8 cellular contexts compared by ENCODE assay signal in the genomic region with DNA sequence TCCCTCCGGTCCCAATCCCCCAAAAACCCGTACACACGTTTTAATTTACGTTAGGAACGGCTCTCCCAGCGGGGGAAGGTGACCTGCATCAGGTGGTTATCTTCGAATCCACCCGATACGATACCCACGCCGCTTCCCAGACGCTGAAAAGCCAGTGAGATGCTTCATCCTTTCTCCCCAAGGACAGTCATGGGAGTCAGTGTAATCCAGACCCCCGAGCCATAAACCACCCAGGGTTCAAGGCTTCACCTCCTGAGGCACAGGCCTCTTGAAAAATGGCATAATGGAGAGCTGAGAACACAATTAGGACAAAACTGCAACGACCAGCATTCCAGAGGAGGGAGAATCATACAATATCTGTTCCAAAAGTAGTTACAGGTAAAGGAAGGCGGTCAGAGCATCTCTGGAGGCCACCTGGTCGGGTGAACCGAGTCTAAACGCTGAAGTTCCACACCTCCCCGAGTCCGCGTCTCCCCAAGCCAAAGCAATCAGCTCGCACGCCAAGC.
DNase-seq lines count a peak whose midpoint lies in the region; ATAC-seq and TF ChIP-seq lines count a peak whose summit lies in the region.

No MANE protein-coding gene starts in this region.

- H3K4me3 Mint-ChIP-seq in T-helper 2 cell treated with Interferon-gamma antibody and Interleukin-4, amounts not matched to agents 5 μg/mL and 100 μg/mL, for 36 hours, result peak overlapping the region; percentile 88

- peaks cover 5% of the 10 kb centered on the region for H3K4me1 Mint-ChIP-seq in T-helper 2 cell treated with Interferon-gamma antibody and Interleukin-4, amounts not matched to agents 5 μg/mL and 100 μg/mL, for 36 hours (ENCODE audit: low read depth)

- no peak overlapping the region for H3K27ac ChIP-seq in OCI-LY3 (ENCODE audit: low read length)
- no peak overlapping the region for H3K27ac ChIP-seq in neutrophil

- H3K9ac ChIP-seq in OCI-LY3 (ENCODE audit: low read length), result peak overlapping the region; percentile 65

- peak overlapping the region; percentile 90 for H3K4me3 ChIP-seq in OCI-LY3 (ENCODE audit: low read length)
- peak overlapping the region; percentile 57 for H3K4me3 ChIP-seq in epithelial cell of esophagus (ENCODE audit: low read length)
- peak overlapping the region; percentile 12 to 47 for H3K4me3 ChIP-seq in neutrophil (ENCODE audit: low read depth in 1 of 2, low read length in 1 of 2)

- H3K4me1 ChIP-seq in OCI-LY3 (ENCODE audit: low read length) (peaks cover 5% of the 10 kb centered on the region), neutrophil (ENCODE audit: control insufficient read depth in 1 of 2, insufficient read depth in 1 of 2, low read depth in 1 of 2, low read length in 1 of 2) (peaks cover 0 to 15% of the 10 kb centered on the region in 2 experiments)

- H3K27me3 Mint-ChIP-seq in T-helper 2 cell treated with Interferon-gamma antibody and Interleukin-4, amounts not matched to agents 5 μg/mL and 100 μg/mL, for 36 hours (ENCODE audit: low read depth), result peaks cover 37% of the 10 kb centered on the region

- H3K27me3 ChIP-seq in OCI-LY3 (ENCODE audit: low read depth, low read length) (no peaks in the 10 kb centered on the region), neutrophil (peaks cover 79% of the 10 kb centered on the region)

- peaks cover 14% of the 10 kb centered on the region for H3K79me2 ChIP-seq in OCI-LY3 (ENCODE audit: low read length)

- H3K36me3 Mint-ChIP-seq in T-helper 2 cell treated with Interferon-gamma antibody and Interleukin-4, amounts not matched to agents 5 μg/mL and 100 μg/mL, for 36 hours (ENCODE audit: low read depth), result no peaks in the 10 kb centered on the region

- TF ChIP-seq CTCF in OCI-LY3 (IDR thresholded peaks at IDR 0.05; ENCODE audit: low read depth, low read length), result no peak
- no peak for TF ChIP-seq CTCF in epithelial cell of esophagus (IDR thresholded peaks at IDR 0.05; ENCODE audit: insufficient read depth, low read depth, low read length, missing control alignments)
- TF ChIP-seq CTCF in neutrophil (IDR thresholded peaks at IDR 0.05), result no peak

- H3K9me3 ChIP-seq in OCI-LY3 (ENCODE audit: insufficient read depth, low read length), result no peaks in the 10 kb centered on the region
- H3K9me3 ChIP-seq in neutrophil, result no peaks in the 10 kb centered on the region

- H3K36me3 ChIP-seq in OCI-LY3 (replicated peaks; ENCODE audit: low read depth, low read length), result no peaks in the 10 kb centered on the region
- no peaks in the 10 kb centered on the region for H3K36me3 ChIP-seq in neutrophil

- H3K27ac Mint-ChIP-seq in T-helper 2 cell treated with Interferon-gamma antibody and Interleukin-4, amounts not matched to agents 5 μg/mL and 100 μg/mL, for 36 hours, result peak overlapping the region; percentile 71

- no peak for DNase-seq in T-helper 2 cell treated with Interferon-gamma antibody and Interleukin-4, amounts not matched to agents 5 μg/mL and 100 μg/mL, for 36 hours (ENCODE audit: low spot score)
- DNase-seq in T-helper 2 cell, result no peak
- DNase-seq in epithelial cell of esophagus (ENCODE audit: low read depth), result peak; percentile 10

- peak overlapping the region; percentile 88 for H2AFZ ChIP-seq in OCI-LY3 (ENCODE audit: low read depth, low read length)

- ATAC-seq in HG03378 (IDR thresholded peaks at IDR 0.05; ENCODE audit: unreplicated experiment) (no peak), HG03565 (IDR thresholded peaks at IDR 0.05; ENCODE audit: unreplicated experiment) (no peak), GM18498 (IDR thresholded peaks at IDR 0.05; ENCODE audit: unreplicated experiment) (no peak)

- H4K20me1 ChIP-seq in OCI-LY3 (ENCODE audit: insufficient read depth, low read length), result no peaks in the 10 kb centered on the region

- no peaks in the 10 kb centered on the region for H3K9me3 Mint-ChIP-seq in T-helper 2 cell treated with Interferon-gamma antibody and Interleukin-4, amounts not matched to agents 5 μg/mL and 100 μg/mL, for 36 hours

- peak overlapping the region; percentile 77 for H3K4me2 ChIP-seq in OCI-LY3 (ENCODE audit: low read length)

Comparison
In these comparisons a context has a peak if more than half of its experiments do, and no peak if none do; other contexts are left out.
1. H3K4me3 ChIP-seq: peak in every context shown above with its lines; median percentile 90 in OCI-LY3; 57 in epithelial cell of esophagus; 30 in neutrophil.